ENCODE assay signal across 17 cellular contexts in genomic region chr12:61781021-61781581, GRCh38.
A peak's percentile ranks its signal among the peaks of the same experiment; 100 is the strongest.
DNase-seq lines count a peak whose midpoint lies in the region; ATAC-seq and TF ChIP-seq lines count a peak whose summit lies in the region.
"Had no signal": no experiment of that assay in that cellular context is flagged by ENCODE, and none has a peak within 500 bp of the region (broad histone marks: within the 10 kb centered on the region; RNA-seq: fewer than 3 reads in every experiment).

No MANE protein-coding gene starts in this region.

- peaks cover 4% of the 10 kb centered on the region; the same call in 1 of the 2 replicates for H3K9me3 ChIP-seq in BLaER1
- no peaks in the 10 kb centered on the region for H3K9me3 ChIP-seq in SK-N-MC (ENCODE audit: low read depth, low read length)
- H3K9me3 ChIP-seq in iPS-20b (ENCODE audit: insufficient read depth, low read depth, low read length) = no peaks in the 10 kb centered on the region
- H3K9me3 ChIP-seq in breast epithelium = no peaks in the 10 kb centered on the region

- H4K20me1 ChIP-seq in BLaER1 = no peaks in the 10 kb centered on the region

- intact Hi-C loops in breast epithelium (cut with DNase I; ENCODE audit: low total_unique reads) = no loop called here

- H3K27ac Mint-ChIP-seq in nephron progenitor cell = peak overlapping the region; percentile 23

- H3K27ac ChIP-seq in BLaER1 (no peak overlapping the region), SK-N-MC (no peak overlapping the region), iPS-20b (ENCODE audit: low read length) (no peak overlapping the region), breast epithelium (no peak overlapping the region)
- H3K27ac ChIP-seq: HL-60 had no signal

- H3K4me3 Mint-ChIP-seq in nephron progenitor cell = no peak overlapping the region

- H3K27me3 ChIP-seq in BLaER1 (no peaks in the 10 kb centered on the region), iPS-20b (ENCODE audit: insufficient read depth, low read length) (no peaks in the 10 kb centered on the region), breast epithelium (no peaks in the 10 kb centered on the region)

- DNase-seq in SK-N-MC (ENCODE audit: low read depth, low spot score) (no peak), nephron progenitor cell (no peak), COR-L47 (lab: John Stamatoyannopoulos, UW) (no peak), breast epithelium (ENCODE audit: low spot score in 2 of 2) (no peak)
- DNase-seq: C1 segment of cervical spinal cord, DMS 273 treated with DMSO at 0.1 percent for 48 hours, H7, NCI-H187 treated with DMSO at 0.1 percent for 48 hours, NCI-H526 treated with DMSO at 0.1 percent for 48 hours, RPMI8226, SIG-M5 had no signal

- H3K4me1 ChIP-seq in BLaER1 (peaks cover 8% of the 10 kb centered on the region), iPS-20b (ENCODE audit: insufficient read depth, low read length) (peaks cover 56% of the 10 kb centered on the region), breast epithelium (peaks cover 0 to 6% of the 10 kb centered on the region in 2 donors)

- TF ChIP-seq CTCF in nephron progenitor cell (IDR thresholded peaks at IDR 0.05) = no peak
- no peak for TF ChIP-seq CTCF in breast epithelium (IDR thresholded peaks at IDR 0.05)

- peaks cover 36% of the 10 kb centered on the region for H3K4me1 Mint-ChIP-seq in nephron progenitor cell

- no peak for TF ChIP-seq POLR2A in breast epithelium (IDR thresholded peaks at IDR 0.05)

- H3K9ac ChIP-seq in BLaER1 (no peak overlapping the region), SK-N-MC (ENCODE audit: insufficient read length) (no peak overlapping the region), iPS-20b (ENCODE audit: low read depth, low read length) (no peak overlapping the region)

- peaks cover 5% of the 10 kb centered on the region for H3K9me3 Mint-ChIP-seq in nephron progenitor cell

- H3K36me3 Mint-ChIP-seq in nephron progenitor cell (ENCODE audit: low read depth) = no peaks in the 10 kb centered on the region

- H3K36me3 ChIP-seq in BLaER1 = no peaks in the 10 kb centered on the region
- no peaks in the 10 kb centered on the region for H3K36me3 ChIP-seq in SK-N-MC (ENCODE audit: insufficient read depth, low read length)
- H3K36me3 ChIP-seq in iPS-20b (ENCODE audit: insufficient read depth, low read depth, low read length) = no peaks in the 10 kb centered on the region
- no peaks in the 10 kb centered on the region for H3K36me3 ChIP-seq in breast epithelium

- ATAC-seq in esophagus mucosa = no peak
- ATAC-seq in GM21447 (IDR thresholded peaks at IDR 0.05; ENCODE audit: unreplicated experiment) = no peak
- ATAC-seq: K562 had no signal

- H3K4me3 ChIP-seq in BLaER1 = no peak overlapping the region
- H3K4me3 ChIP-seq in SK-N-MC = peak overlapping the region; percentile 35; the same call in 1 of the 2 replicates
- peak overlapping the region; percentile 39; the same call in 1 of the 2 replicates for H3K4me3 ChIP-seq in iPS-20b (ENCODE audit: low read length)
- no peak overlapping the region for H3K4me3 ChIP-seq in breast epithelium
- H3K4me3 ChIP-seq: K562 had no signal

- peaks cover 3% of the 10 kb centered on the region for H3K27me3 Mint-ChIP-seq in nephron progenitor cell (ENCODE audit: low read depth, poor library complexity)

- peak overlapping the region; percentile 15; the same call in 1 of the 2 replicates for H3K4me2 ChIP-seq in BLaER1

Comparison
In these comparisons a context has a peak if more than half of its experiments do, and no peak if none do; other contexts are left out.
1. H3K4me3 ChIP-seq: peak in SK-N-MC (single experiment) and iPS-20b (single experiment); none in BLaER1 (single experiment) and breast epithelium (0 of 3).